In the genomic region with DNA sequence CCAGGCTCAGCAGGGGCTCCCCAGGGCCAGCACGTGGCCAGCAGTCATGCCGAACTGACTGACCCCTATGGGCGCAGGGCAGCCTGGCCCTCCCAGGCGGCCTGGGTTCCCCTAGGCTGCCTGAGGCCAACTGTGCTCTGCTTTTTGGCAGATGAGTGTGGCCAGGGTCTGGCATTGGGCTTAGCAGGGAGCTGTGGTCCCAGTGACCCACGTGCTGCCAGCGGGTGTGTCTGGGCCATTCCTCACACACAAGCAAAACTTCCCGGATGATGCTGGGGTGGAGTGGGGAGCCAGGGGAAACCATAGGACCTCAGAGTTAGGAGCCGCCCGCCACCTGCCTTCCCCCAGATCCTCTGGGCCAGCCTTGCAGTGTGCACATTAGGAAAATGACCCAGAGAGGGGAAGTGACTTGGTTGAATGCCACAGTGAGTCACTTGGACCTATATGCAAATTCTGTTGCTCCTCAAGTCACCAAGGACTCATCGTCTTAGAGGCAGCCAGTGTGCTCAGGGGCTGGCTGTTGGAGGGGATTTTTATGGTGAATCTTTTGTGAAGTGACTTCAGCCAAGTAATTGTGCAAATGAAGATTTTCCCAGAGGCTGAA, we compare ENCODE assay signal across 9 cellular contexts. TPM values are rescaled to one million over a fixed set of nuclear protein-coding genes. Genes with fewer than 3 reads are reported as not detected.
DNase-seq lines count a peak whose midpoint lies in the region; ATAC-seq, FAIRE-seq and TF ChIP-seq lines count a peak whose summit lies in the region.
"Had no signal": no experiment of that assay in that cellular context is flagged by ENCODE, and none has a peak within 500 bp of the region (broad histone marks: within the 10 kb centered on the region; RNA-seq: fewer than 3 reads in every experiment).

No MANE protein-coding gene starts in this region.

- no peaks in the 10 kb centered on the region for H3K79me2 ChIP-seq in HepG2 (ENCODE audit: insufficient read depth, low read length)

- H3K4me2 ChIP-seq in HepG2 (ENCODE audit: low read depth, low read length): no peak overlapping the region

- TF ChIP-seq RAD21 in liver (IDR thresholded peaks at IDR 0.05): no peak
- no peak for TF ChIP-seq RAD21 in HepG2 (CRISPR knock-in tag; IDR thresholded peaks at IDR 0.05)

- in situ Hi-C loops in HepG2 (cut with HindIII; ENCODE audit: extremely low pct_ligation_motif_present, low pct_unique_long_range_greater_than_20kb): no loop called here

- no peak for TF ChIP-seq CTCF in liver (IDR thresholded peaks at IDR 0.05; ENCODE audit: low read depth, low read length, missing input control)
- no peak for TF ChIP-seq CTCF in HepG2 (CRISPR knock-in tag; IDR thresholded peaks at IDR 0.05)
- TF ChIP-seq CTCF in cardiac fibroblast (IDR thresholded peaks at IDR 0.05; ENCODE audit: low read depth, low read length): no peak
- TF ChIP-seq CTCF in psoas muscle (IDR thresholded peaks at IDR 0.05): no peak
- TF ChIP-seq CTCF in testis (IDR thresholded peaks at IDR 0.05): no peak

- H3K9ac ChIP-seq in liver (ENCODE audit: low read depth in 1 of 2, low read length in 2 of 2): no peak overlapping the region
- no peak overlapping the region for H3K9ac ChIP-seq in HepG2 (ENCODE audit: insufficient read depth, low read depth, low read length)

- no TSS peak for BruUV-seq in HepG2 (replicated peaks; lab: Mats Ljungman, UMichigan)

- H3K4me3 ChIP-seq in liver (ENCODE audit: low read depth in 1 of 3, low read length in 3 of 3) (no peak overlapping the region), HepG2 (replicated peaks in 1 of 3; ENCODE audit: insufficient read depth in 1 of 3, low read depth in 2 of 3, low read length in 3 of 3) (no peak overlapping the region), cardiac fibroblast (replicated peaks in 1 of 2; ENCODE audit: low read depth in 2 of 2, low read length in 2 of 2) (no peak overlapping the region), psoas muscle (no peak overlapping the region), testis (no peak overlapping the region)

- H3K27ac ChIP-seq in liver (ENCODE audit: low read depth in 1 of 2, low read length in 2 of 2) (peak overlapping the region; percentile 71 to 83), HepG2 (ENCODE audit: extremely low read length, insufficient read depth, low read length) (no peak overlapping the region), psoas muscle (peak overlapping the region; percentile 60), testis (peak overlapping the region in 1 of 2 donors; percentile 30)
- H3K27ac ChIP-seq: epithelial cell of prostate had no signal

- POLR2A ChIA-PET in HepG2 (lab: Yijun Ruan, JAX): no interaction called here

- no peaks in the 10 kb centered on the region for H4K20me1 ChIP-seq in HepG2 (ENCODE audit: insufficient read depth, low read length)

- no peak for DNase-seq in HepG2 (ENCODE audit: low spot score)
- peak; percentile 82 for DNase-seq in NOMO-1 treated with dmso at 0.1 percent for 144 hours (lab: John Stamatoyannopoulos, UW; ENCODE audit: unreplicated experiment)
- peak; percentile 32 to 93 for DNase-seq in cardiac fibroblast (ENCODE audit: low read depth in 2 of 2)
- peak in 1 of 2 donors; percentile 67 for DNase-seq in psoas muscle
- no peak for DNase-seq in testis
- no peak for DNase-seq in HPDE6-E6E7 (ENCODE audit: extremely low spot score)

- peaks cover 18 to 58% (median 37%) of the 10 kb centered on the region in 4 donors for H3K4me1 ChIP-seq in liver (ENCODE audit: control insufficient read depth in 4 of 4, insufficient read depth in 4 of 4, low read length in 3 of 4)
- peaks cover 24% of the 10 kb centered on the region for H3K4me1 ChIP-seq in HepG2 (ENCODE audit: insufficient read depth, low read length)
- no peaks in the 10 kb centered on the region for H3K4me1 ChIP-seq in psoas muscle
- H3K4me1 ChIP-seq in testis: peaks cover 29% of the 10 kb centered on the region

- H3K27me3 ChIP-seq in liver (ENCODE audit: control insufficient read depth in 4 of 4, insufficient read depth in 4 of 4, low read length in 3 of 4): no peaks in the 10 kb centered on the region
- no peaks in the 10 kb centered on the region for H3K27me3 ChIP-seq in HepG2 (ENCODE audit: control insufficient read depth in 1 of 2, insufficient read depth in 2 of 2, low read length in 2 of 2)
- H3K27me3 ChIP-seq in psoas muscle (ENCODE audit: insufficient read depth in 3 of 3, low read length in 2 of 3): no peaks in the 10 kb centered on the region
- H3K27me3 ChIP-seq in testis: no peaks in the 10 kb centered on the region

- TF ChIP-seq POLR2A in HepG2 (IDR thresholded peaks at IDR 0.05; ENCODE audit: insufficient read depth in 1 of 2, low read depth in 2 of 2, low read length in 2 of 2) (no peak), testis (IDR thresholded peaks at IDR 0.05) (no peak)

- CTCF ChIA-PET in HepG2 (lab: Yijun Ruan, JAX; ENCODE audit: low intra/inter-chr PET ratio, low total read pairs): no interaction called here

- TF ChIP-seq EP300 in HepG2 (IDR thresholded peaks at IDR 0.05; ENCODE audit: low read depth in 2 of 2, low read length in 2 of 2) (no peak), HepG2 (CRISPR knock-in tag; IDR thresholded peaks at IDR 0.05; ENCODE audit: borderline replicate concordance) (no peak)

- intact Hi-C loops in HepG2 (cut with micrococcal nuclease; ENCODE audit: unreplicated experiment): no loop called here
- intact Hi-C loops in psoas muscle (cut with DNase I): no loop called here
- intact Hi-C loops in testis (cut with DNase I; ENCODE audit: low total_unique reads): no loop called here

- ATAC-seq in HepG2 (no peak), HG02642 (IDR thresholded peaks at IDR 0.05; ENCODE audit: poor library complexity, unreplicated experiment) (peak; percentile 69), psoas muscle (peak; percentile 22 to 58 (median 48))

- WGBS in liver: 82% methylated on average over 10 of the region's 10 CpGs
- 100% methylated on average over 4 of the region's 10 CpGs for WGBS in HepG2 (ENCODE audit: low lambda C conversion rate)
- WGBS in psoas muscle, 3 donors: 56 to 57% (median 56%) methylated on average over 10 of the region's 10 CpGs
- 33 to 80% methylated on average over 1 to 10 of the region's 10 CpGs for WGBS in testis, 2 donors

- FAIRE-seq in HepG2 (lab: Jason Lieb, UNC): no peak

- H3K9me3 ChIP-seq in liver (ENCODE audit: control insufficient read depth in 4 of 4, low read length in 3 of 4): no peaks in the 10 kb centered on the region
- H3K9me3 ChIP-seq in HepG2 (ENCODE audit: low read length): no peaks in the 10 kb centered on the region
- no peaks in the 10 kb centered on the region for H3K9me3 ChIP-seq in psoas muscle
- no peaks in the 10 kb centered on the region for H3K9me3 ChIP-seq in testis

- H3K36me3 ChIP-seq in liver (ENCODE audit: control insufficient read depth in 4 of 4, insufficient read depth in 3 of 4, low read depth in 1 of 4, low read length in 3 of 4) (peaks cover 0 to 13% (median 6%) of the 10 kb centered on the region in 4 donors), HepG2 (replicated peaks in 1 of 2; ENCODE audit: control insufficient read depth in 1 of 2, insufficient read depth in 2 of 2, low read length in 2 of 2) (no peaks in the 10 kb centered on the region), psoas muscle (ENCODE audit: insufficient read depth in 1 of 2, low read depth in 1 of 2) (no peaks in the 10 kb centered on the region), testis (ENCODE audit: low read depth, missing control alignments) (no peaks in the 10 kb centered on the region)

- H2AFZ ChIP-seq in HepG2 (ENCODE audit: low read length): no peak overlapping the region

TF ChIP-seq in liver, 16 proteins besides CTCF, POLR2A, EP300 and RAD21 (continues in another document):
- TF ChIP-seq, protein P1, sequence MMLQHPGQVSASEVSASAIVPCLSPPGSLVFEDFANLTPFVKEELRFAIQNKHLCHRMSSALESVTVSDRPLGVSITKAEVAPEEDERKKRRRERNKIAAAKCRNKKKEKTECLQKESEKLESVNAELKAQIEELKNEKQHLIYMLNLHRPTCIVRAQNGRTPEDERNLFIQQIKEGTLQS (IDR thresholded peaks at IDR 0.05): no peak
- TF ChIP-seq RXRA (IDR thresholded peaks at IDR 0.05): no peak

TF ChIP-seq in HepG2, 621 proteins besides CTCF, POLR2A, EP300 and RAD21 (continues in another document):
- TF ChIP-seq CHD4 (IDR thresholded peaks at IDR 0.05; ENCODE audit: borderline replicate concordance, low read length) (no peak), GATAD1 (CRISPR knock-in tag; IDR thresholded peaks at IDR 0.05) (no peak), RARA (CRISPR knock-in tag; IDR thresholded peaks at IDR 0.05) (no peak), ZNF101 (CRISPR knock-in tag; IDR thresholded peaks at IDR 0.05; ENCODE audit: borderline replicate concordance, low read depth) (no peak)

RNA-seq across cellular contexts. Expression of a gene that starts 6.6 kb away (rescaled TPM):
- 1 to 10 TPM; 4.4 to 5.4 TPM for total RNA-seq in liver
- polyA plus RNA-seq in liver: 1 to 10 TPM; 3.4 to 3.5 TPM
- total RNA-seq in HepG2 (2016; rRNA removed; fragmentation: Illumina TruSeq; extraction: Trizol): 3.3 and 4.0 TPM in 2 replicates
- 1.3 and 1.5 TPM in 2 replicates for total RNA-seq in HepG2 (2016; cell fraction: cytosol; rRNA removed; fragmentation: Illumina TruSeq; extraction: Trizol; ENCODE audit: low read depth)
- 3.1 and 3.5 TPM in 2 replicates for total RNA-seq in HepG2 (2016; cell fraction: insoluble cytoplasmic fraction; rRNA removed; fragmentation: Illumina TruSeq; extraction: Trizol)
- 2.9 and 5.0 TPM in 2 replicates for total RNA-seq in HepG2 (2016; cell fraction: membrane; rRNA removed; fragmentation: Illumina TruSeq; extraction: Trizol)
- 2.4 TPM in 2 replicates for total RNA-seq in HepG2 (2016; cell fraction: nucleus; rRNA removed; fragmentation: Illumina TruSeq; extraction: Trizol)
- 5.0 and 7.3 TPM in 2 replicates for polyA plus RNA-seq in HepG2 (2011; rRNA removed)
- polyA plus RNA-seq in HepG2 (2011; cell fraction: cytosol; rRNA removed): 4.4 and 5.8 TPM in 2 replicates
- 15.5 and 20.4 TPM in 2 replicates for polyA plus RNA-seq in HepG2 (2011; cell fraction: nucleus; rRNA removed)
- polyA plus RNA-seq in HepG2 (2012): 7.5 and 9.0 TPM in 2 replicates
- 1.3 and 1.7 TPM in 2 replicates for polyA plus RNA-seq in HepG2 (2016; cell fraction: cytosol; fragmentation: Illumina TruSeq; extraction: Trizol; ENCODE audit: low read depth)
- polyA plus RNA-seq in HepG2 (2016; cell fraction: insoluble cytoplasmic fraction; fragmentation: Illumina TruSeq; extraction: Trizol; ENCODE audit: low read depth): 3.1 and 3.9 TPM in 2 replicates
- 2.3 and 3.2 TPM in 2 replicates for polyA plus RNA-seq in HepG2 (2016; cell fraction: membrane; fragmentation: Illumina TruSeq; extraction: Trizol; ENCODE audit: low read depth)
- 4.1 and 4.2 TPM in 2 replicates for polyA plus RNA-seq in HepG2 (2016; cell fraction: nucleus; fragmentation: Illumina TruSeq; extraction: Trizol; ENCODE audit: insufficient read depth, low read depth)
- polyA minus RNA-seq in HepG2 (2011; rRNA and poly(A)+ RNA removed; ENCODE audit: low replicate concordance): 3.1 and 18.4 TPM in 2 replicates
- polyA minus RNA-seq in HepG2 (2011; cell fraction: cytosol; rRNA and poly(A)+ RNA removed): 1.4 and 2.7 TPM in 2 replicates
- 4.9 and 7.1 TPM in 2 replicates for polyA minus RNA-seq in HepG2 (2011; cell fraction: nucleus; rRNA and poly(A)+ RNA removed)
- total RNA-seq in psoas muscle: 1 to 10 TPM in 3 of 4 donors, under 1 TPM in 1; 0.97 to 2.4 (median 1.6) TPM
- 1 to 10 TPM in 2 of 3 donors, under 1 TPM in 1; 0.97 to 1.7 (median 1.7) TPM for polyA plus RNA-seq in psoas muscle
- 1 to 10 TPM; 2.2 to 5.1 TPM for total RNA-seq in testis
- 2.5 TPM for polyA plus RNA-seq in testis (ENCODE audit: insufficient read depth, low read depth, low replicate concordance)

Comparison
In these comparisons a context has a peak if more than half of its experiments do, and no peak if none do; other contexts are left out.
1. DNase-seq: peak in NOMO-1 treated with dmso at 0.1 percent for 144 hours (single experiment) and cardiac fibroblast (2 of 2); none in HepG2 (single experiment), testis (single experiment) and HPDE6-E6E7 (single experiment).